In genomic region chr11:46845740-46846509, GRCh38 we compare ENCODE assay signal across 1 cellular context.
TF ChIP-seq lines count a peak whose summit lies in the region.

TSS of gene CKAP5 (minus strand) at chr11:46846280. CDS start at chr11:46821231, 25,049 bp downstream.

TF ChIP-seq in K562, 482 proteins besides CTCF, POLR2A, EP300 and RAD21 (continued from another document and continues in another):
- TF ChIP-seq UBTF (IDR thresholded peaks at IDR 0.05; ENCODE audit: borderline replicate concordance in 1 of 2, low read depth in 2 of 2, low read length in 2 of 2): peak in 1 of 2 experiments; percentile 5; a peak in 1 of 4 replicates
- peak; percentile 86 for TF ChIP-seq CHD2 (IDR thresholded peaks at IDR 0.05; ENCODE audit: low read depth, low read length)
- peak; percentile 60; the same call in 1 of the 2 replicates for TF ChIP-seq ZBTB17 (CRISPR knock-in tag; IDR thresholded peaks at IDR 0.05)
- peak; percentile 91 to 94 for TF ChIP-seq MNT (conservative IDR thresholded peaks at IDR 0.05)
- peak; percentile 60 for TF ChIP-seq POLR2B (IDR thresholded peaks at IDR 0.05; ENCODE audit: low read depth, partially characterized antibody)
- TF ChIP-seq PHB2 (IDR thresholded peaks at IDR 0.05; ENCODE audit: low read depth): no peak
- peak; percentile 84 for TF ChIP-seq MGA (IDR thresholded peaks at IDR 0.05)
- 0 out of 2 replicates have a peak, but pooled peaks have one; percentile 12 for TF ChIP-seq RERE (CRISPR knock-in tag; IDR thresholded peaks at IDR 0.05; ENCODE audit: borderline replicate concordance)
- no peak for TF ChIP-seq ZNF76 (CRISPR knock-in tag; IDR thresholded peaks at IDR 0.05; ENCODE audit: borderline replicate concordance)
- no peak for TF ChIP-seq ZNF589 (CRISPR knock-in tag; IDR thresholded peaks at IDR 0.05; ENCODE audit: low read depth)
- peak; percentile 65; the same call in 1 of the 2 replicates for TF ChIP-seq SMAD4 (CRISPR knock-in tag; conservative IDR thresholded peaks at IDR 0.05)
- no peak for TF ChIP-seq MTA1 (IDR thresholded peaks at IDR 0.05; ENCODE audit: borderline replicate concordance)
- TF ChIP-seq KLF6 (CRISPR knock-in tag; IDR thresholded peaks at IDR 0.05; ENCODE audit: borderline replicate concordance): 0 out of 2 replicates have a peak, but pooled peaks have one; percentile 26
- TF ChIP-seq TAF1 (IDR thresholded peaks at IDR 0.05; ENCODE audit: control insufficient read depth, extremely low read depth, insufficient read depth, low read length, severe bottlenecking): peak; percentile 65
- no peak for TF ChIP-seq ARHGAP35 (IDR thresholded peaks at IDR 0.05; ENCODE audit: partially characterized antibody)
- peak; percentile 76 for TF ChIP-seq SAP30 (IDR thresholded peaks at IDR 0.05; ENCODE audit: borderline replicate concordance, insufficient read depth, low read depth, low read length, poor library complexity, severe bottlenecking)
- TF ChIP-seq TRIM24 (IDR thresholded peaks at IDR 0.05): peak in 1 of 2 experiments; percentile 23; a peak in 1 of 4 replicates
- no peak for TF ChIP-seq FOXJ2 (tag; IDR thresholded peaks at IDR 0.05)
- peak; percentile 40; the same call in 1 of the 2 replicates for TF ChIP-seq NBN (IDR thresholded peaks at IDR 0.05; ENCODE audit: low read depth)
- peak; percentile 53 for TF ChIP-seq EGR1 (conservative IDR thresholded peaks at IDR 0.05)
- no peak for TF ChIP-seq TCF7 (IDR thresholded peaks at IDR 0.05; ENCODE audit: borderline replicate concordance)
- TF ChIP-seq POLR2H (tag; IDR thresholded peaks at IDR 0.05; ENCODE audit: low read depth): peak; percentile 46; the same call in 1 of the 2 replicates
- TF ChIP-seq ATF6 (CRISPR knock-in tag; IDR thresholded peaks at IDR 0.05): peak; percentile 83
- TF ChIP-seq MEIS2 (IDR thresholded peaks at IDR 0.05; ENCODE audit: partially characterized antibody): no peak
- peak; percentile 99 for TF ChIP-seq RBM25 (IDR thresholded peaks at IDR 0.05; ENCODE audit: low read depth, low read length, severe bottlenecking)
- peak; percentile 98 for TF ChIP-seq RBFOX2 (IDR thresholded peaks at IDR 0.05; ENCODE audit: low read depth, low read length)
- TF ChIP-seq ZNF232 (CRISPR knock-in tag; IDR thresholded peaks at IDR 0.05): 0 out of 2 replicates have a peak, but pooled peaks have one; percentile 65
- peak; percentile 99 for TF ChIP-seq NEUROD1 (IDR thresholded peaks at IDR 0.05; ENCODE audit: borderline replicate concordance, low read depth, low read length, partially characterized antibody)
- TF ChIP-seq TBP (optimal IDR thresholded peaks at IDR 0.05; ENCODE audit: low read depth, low read length): peak; percentile 81
- TF ChIP-seq NR4A1 (CRISPR knock-in tag; IDR thresholded peaks at IDR 0.05): 0 out of 2 replicates have a peak, but pooled peaks have one; percentile 45
- no peak for TF ChIP-seq NR4A1 (tag; IDR thresholded peaks at IDR 0.05)
- TF ChIP-seq MLX (CRISPR knock-in tag; conservative IDR thresholded peaks at IDR 0.05): no peak
- TF ChIP-seq ZFX (CRISPR knock-in tag; IDR thresholded peaks at IDR 0.05): peak; percentile 96
- TF ChIP-seq RB1 (IDR thresholded peaks at IDR 0.05; ENCODE audit: low read depth): peak; percentile 50
- peak; percentile 41 for TF ChIP-seq SMAD1 (IDR thresholded peaks at IDR 0.05; ENCODE audit: low read depth, low read length, partially characterized antibody)
